In genomic region chr20:21234324-21234723, GRCh38 we compare ENCODE assay signal across 13 cellular contexts.
"Had no signal": no experiment of that assay in that cellular context is flagged by ENCODE, and none has a peak within 500 bp of the region (broad histone marks: within the 10 kb centered on the region; RNA-seq: fewer than 3 reads in every experiment).

No MANE protein-coding gene starts in this region.

- H3K27ac ChIP-seq: colonic mucosa, foreskin keratinocyte, tibial artery had no signal

- H3K36me3 ChIP-seq: colonic mucosa had no signal

- H3K4me3 ChIP-seq: colonic mucosa, sigmoid colon, tibial artery had no signal

- H3K4me1 ChIP-seq: colonic mucosa, foreskin keratinocyte had no signal

- H3K27me3 ChIP-seq: colonic mucosa, foreskin keratinocyte, sigmoid colon, tibial artery had no signal

- DNase-seq: activated CD4-positive, alpha-beta T cell treated with anti-CD3 and anti-CD28 coated beads for 1 hour; activated CD4-positive, alpha-beta T cell treated with anti-CD3 and anti-CD28 coated beads, Interleukin-2, amount 50 U/mL, for 4 hours; activated naive CD8-positive, alpha-beta T cell treated with anti-CD3 and anti-CD28 coated beads for 36 hours; amniotic stem cell; colonic mucosa; foreskin keratinocyte; glutamatergic neuron; islet precursor cell; sigmoid colon; stimulated activated CD4-positive, alpha-beta T cell treated with anti-CD3 and anti-CD28 coated beads, Interleukin-4, amount 100 ng/mL, for 4 hours; stimulated activated naive B cell treated with anti-CD40 and anti-IgM and Interleukin-4, amounts not matched to agents 10 μg/mL and 1 μg/mL and 100 μg/mL, for 72 hours; tibial artery had no signal

- FAIRE-seq: urothelium cell line had no signal

- H3K9me3 ChIP-seq: colonic mucosa, sigmoid colon, tibial artery had no signal
